Comparison of ENCODE assay signal across 8 cellular contexts in the genomic region with DNA sequence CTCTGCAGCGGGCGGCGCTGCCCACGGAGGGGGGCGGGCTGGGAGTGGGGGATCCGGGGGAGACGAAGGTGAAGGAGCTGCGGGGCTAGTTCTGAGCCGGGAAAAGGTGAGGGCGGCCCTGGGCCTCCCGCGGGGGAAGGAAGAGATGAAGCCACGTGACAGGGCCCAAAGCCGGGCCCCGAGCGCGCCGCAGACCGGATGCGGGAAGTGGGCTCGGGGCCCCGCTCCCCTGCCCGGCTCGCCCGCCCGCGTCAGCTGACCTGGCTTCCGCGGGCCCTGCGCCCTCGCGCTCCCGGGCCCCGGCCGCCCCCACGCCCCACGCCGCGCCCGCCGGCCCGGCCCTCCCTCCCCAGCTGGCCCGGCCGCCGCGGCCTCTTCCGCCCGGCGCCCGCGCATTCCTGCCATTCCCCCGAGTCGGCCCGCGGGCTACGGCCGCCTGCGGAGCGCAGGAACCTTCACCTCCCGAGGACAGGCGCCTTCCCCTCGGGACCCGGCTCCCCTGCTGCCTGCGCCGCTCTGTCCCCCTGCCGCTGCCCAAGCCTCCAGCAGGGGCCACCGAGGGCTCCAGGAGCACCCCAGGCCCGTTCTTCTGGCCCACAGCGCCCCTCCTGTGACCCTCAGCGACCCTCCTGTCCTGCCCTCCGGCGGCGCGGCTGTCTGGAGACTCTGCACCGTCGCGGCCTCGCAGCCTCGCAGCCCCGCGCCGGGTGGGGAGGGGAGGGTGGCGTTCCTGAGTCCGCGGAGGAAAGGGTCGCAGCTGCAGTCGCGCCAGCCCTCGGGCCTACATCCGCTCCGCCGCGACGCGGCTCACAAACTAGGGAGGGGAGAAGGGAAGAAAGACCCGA. TPM values are rescaled to one million over a fixed set of nuclear protein-coding genes. Genes with fewer than 3 reads are reported as not detected.
DNase-seq lines count a peak whose midpoint lies in the region; ATAC-seq, FAIRE-seq and TF ChIP-seq lines count a peak whose summit lies in the region.

No MANE protein-coding gene starts in this region.

- H3K9me3 ChIP-seq in GM23248 (ENCODE audit: low read depth) (no peaks in the 10 kb centered on the region), MG63 (no peaks in the 10 kb centered on the region)

- peaks cover 43% of the 10 kb centered on the region for H3K4me1 ChIP-seq in GM23248 (ENCODE audit: insufficient read depth)

- peak; percentile 88 for DNase-seq in GM10248 (ENCODE audit: extremely low spot score)
- DNase-seq in GM23248, result peak; percentile 80
- peak; percentile 90 for DNase-seq in MG63
- DNase-seq in cerebellar cortex (ENCODE audit: low spot score), result peak; percentile 53
- DNase-seq in kidney glomerular epithelial cell (lab: John Stamatoyannopoulos, UW), result peak; percentile 41
- DNase-seq in stimulated activated CD4-positive, alpha-beta T cell treated with anti-CD3 and anti-CD28 coated beads, Interleukin-1b, Interleukin-23, amount 100 ng/mL, for 4 hours (ENCODE audit: low read depth in 2 of 2), result peak; percentile 58 to 64
- no peak for DNase-seq in D721Med (ENCODE audit: insufficient read length, low spot score)

- H3K4me2 ChIP-seq in GM23248 (ENCODE audit: unreplicated experiment), result peak overlapping the region; percentile 81

- peak overlapping the region; percentile 92 for H3K27ac ChIP-seq in GM23248

- H3K9ac ChIP-seq in GM23248, result peak overlapping the region; percentile 87

- H3K27me3 ChIP-seq in GM23248 (replicated peaks; ENCODE audit: insufficient read depth) (no peaks in the 10 kb centered on the region), MG63 (no peaks in the 10 kb centered on the region)

- WGBS in GM23248 (ENCODE audit: low coverage in 1 of 2, low lambda C conversion rate in 2 of 2, missing lambda C conversion rate in 2 of 2), 2 experiments, result 2 to 3% methylated on average over 45 to 88 of the region's 96 CpGs

- POLR2A ChIA-PET in GM10248 (lab: Yijun Ruan, JAX), result interaction anchor here (0.9 to 1.7 kb wide), 3 partner anchors 12 to 110 kb away, joined by 4 to 7 read pairs (median 4); partner anchors contain the start of gene WNK1

- H3K9me2 ChIP-seq in GM23248 (ENCODE audit: insufficient read depth), result no peaks in the 10 kb centered on the region

- no peak for FAIRE-seq in D721Med (lab: Jason Lieb, UNC)

- H3K79me2 ChIP-seq in GM23248 (ENCODE audit: insufficient read depth), result no peaks in the 10 kb centered on the region

- H4K20me1 ChIP-seq in GM23248 (ENCODE audit: insufficient read depth), result no peaks in the 10 kb centered on the region

- in situ Hi-C loops in GM23248 (cut with MboI), result no loop called here

- H3F3A ChIP-seq in GM23248 (ENCODE audit: insufficient read depth), result peaks cover 36% of the 10 kb centered on the region

- peak; percentile 63 to 67 for ATAC-seq in activated CD4-positive, CD25-positive, alpha-beta regulatory T cell treated with anti-CD3 and anti-CD28 coated beads, Interleukin-2, amount 50 U/mL, for 24 hours

- H3K36me3 ChIP-seq in GM23248 (ENCODE audit: low read depth) (no peaks in the 10 kb centered on the region), MG63 (peaks cover 9% of the 10 kb centered on the region; the same call in 1 of the 2 replicates)

- CTCF ChIA-PET in GM10248 (lab: Yijun Ruan, JAX), result interaction anchor here (0.7 to 1.5 kb wide), 5 partner anchors 11 to 108 kb away, joined by 3 to 9 read pairs (median 4); no protein-coding TSS in a partner anchor

- H3K4me3 ChIP-seq in GM23248 (peak overlapping the region; percentile 69), MG63 (peak overlapping the region; percentile 60)

- peak; percentile 3 for TF ChIP-seq CTCF in GM10248 (IDR thresholded peaks at IDR 0.05; ENCODE audit: control extremely low read depth, extremely low read depth, low read depth, missing control alignments)
- TF ChIP-seq CTCF in D721Med (IDR thresholded peaks at IDR 0.05; ENCODE audit: insufficient read depth, missing control alignments), result no peak

- peak overlapping the region; percentile 94 for H2AFZ ChIP-seq in GM23248

RNA-seq across cellular contexts. Expression of gene NINJ2, which starts 20.4 kb away (rescaled TPM):
- 5.2 and 5.9 TPM in 2 replicates for total RNA-seq in GM23248 (2014; rRNA removed; shearing (Covaris generic))
- polyA plus RNA-seq in GM23248 (2016; fragmentation: Nextera tagmentation; extraction: Ambion mirVana), result 4.9 and 6.4 TPM in 2 replicates
- 3.1 TPM in 1 of 2 replicates, not detected in the other for total RNA-seq in MG63 (2014; rRNA removed; shearing (Covaris generic); ENCODE audit: low replicate concordance)
